ENCODE assay signal across 13 cellular contexts in genomic region chr3:181699171-181699903, GRCh38. TPM values are rescaled to one million over a fixed set of nuclear protein-coding genes. Genes with fewer than 3 reads are reported as not detected.
DNase-seq lines count a peak whose midpoint lies in the region; ATAC-seq and TF ChIP-seq lines count a peak whose summit lies in the region.
"Had no signal": no experiment of that assay in that cellular context is flagged by ENCODE, and none has a peak within 500 bp of the region (broad histone marks: within the 10 kb centered on the region; RNA-seq: fewer than 3 reads in every experiment).

No MANE protein-coding gene starts in this region.

- H3K9me3 Mint-ChIP-seq in glutamatergic neuron (ENCODE audit: unreplicated experiment), result peaks cover 4% of the 10 kb centered on the region
- H3K9me3 Mint-ChIP-seq in stimulated activated effector memory CD8-positive, alpha-beta T cell treated with anti-CD3 and anti-CD28 coated beads, Interleukin-12 subunit alpha, Interleukin-12 subunit beta, amount 100 ng/mL, for 72 hours, result peaks cover 3% of the 10 kb centered on the region

- H3K27me3 ChIP-seq in Loucy (ENCODE audit: insufficient read depth, low read length, poor library complexity, severe bottlenecking), result no peaks in the 10 kb centered on the region

- peak overlapping the region; percentile 96 for H3K4me2 ChIP-seq in Loucy (ENCODE audit: low read depth, low read length, poor library complexity, severe bottlenecking)

- H3K4me1 Mint-ChIP-seq in glutamatergic neuron (ENCODE audit: low read depth, unreplicated experiment), result peaks cover 51% of the 10 kb centered on the region
- H3K4me1 Mint-ChIP-seq in stimulated activated effector memory CD8-positive, alpha-beta T cell treated with anti-CD3 and anti-CD28 coated beads, Interleukin-12 subunit alpha, Interleukin-12 subunit beta, amount 100 ng/mL, for 72 hours, result peaks cover 30% of the 10 kb centered on the region

- H3K4me1 ChIP-seq in Loucy (ENCODE audit: insufficient read depth, low read length, poor library complexity, severe bottlenecking), result peaks cover 17% of the 10 kb centered on the region
- H3K4me1 ChIP-seq: parathyroid adenoma had no signal

- H3K9me2 ChIP-seq in Loucy (replicated peaks; ENCODE audit: low read depth, low read length), result no peaks in the 10 kb centered on the region

- H3K36me3 ChIP-seq in Loucy (ENCODE audit: insufficient read depth, low read length), result no peaks in the 10 kb centered on the region

- no peaks in the 10 kb centered on the region for H3F3A ChIP-seq in Loucy (ENCODE audit: low read depth)

- H4K20me1 ChIP-seq in Loucy (ENCODE audit: insufficient read depth, low read length, poor library complexity, severe bottlenecking), result no peaks in the 10 kb centered on the region

- in situ Hi-C loops in SK-MEL-5 (cut with HindIII; ENCODE audit: low pct_unique_long_range_greater_than_20kb, low sequenced_read_pairs), result no loop called here

- DNase-seq in SK-MEL-5 (ENCODE audit: low read depth, low spot score) (peak; percentile 43), glutamatergic neuron (no peak), SW 1271 (lab: John Stamatoyannopoulos, UW) (no peak), cerebellar nuclear complex (lab: John Stamatoyannopoulos, UW) (no peak)
- DNase-seq in stimulated activated effector memory CD8-positive, alpha-beta T cell treated with anti-CD3 and anti-CD28 coated beads, Interleukin-12 subunit alpha, Interleukin-12 subunit beta, amount 100 ng/mL, for 72 hours (ENCODE audit: low spot score in 2 of 2), result no peak
- no peak for DNase-seq in activated CD4-positive, alpha-beta T cell treated with anti-CD3 and anti-CD28 coated beads for 1 hour
- DNase-seq: NCI-H2171; RPMI8226; stimulated activated naive CD4-positive, alpha-beta T cell treated with Interleukin-2 at 50 U/mL for 16 hours had no signal

- H3K4me3 ChIP-seq in Loucy (ENCODE audit: low read length, poor library complexity, severe bottlenecking), result peak overlapping the region; percentile 79

- peak overlapping the region; percentile 85 for H3K27ac Mint-ChIP-seq in glutamatergic neuron (ENCODE audit: unreplicated experiment)
- no peak overlapping the region for H3K27ac Mint-ChIP-seq in stimulated activated effector memory CD8-positive, alpha-beta T cell treated with anti-CD3 and anti-CD28 coated beads, Interleukin-12 subunit alpha, Interleukin-12 subunit beta, amount 100 ng/mL, for 72 hours

- H3K4me3 Mint-ChIP-seq in glutamatergic neuron (ENCODE audit: unreplicated experiment), result peak overlapping the region; percentile 81
- H3K4me3 Mint-ChIP-seq in stimulated activated effector memory CD8-positive, alpha-beta T cell treated with anti-CD3 and anti-CD28 coated beads, Interleukin-12 subunit alpha, Interleukin-12 subunit beta, amount 100 ng/mL, for 72 hours, result peak overlapping the region; percentile 8

- H3K9me3 ChIP-seq in Loucy (ENCODE audit: insufficient read depth, low read depth, low read length), result no peaks in the 10 kb centered on the region

- no peaks in the 10 kb centered on the region for H3K79me2 ChIP-seq in Loucy (ENCODE audit: insufficient read depth, low read length)
- H3K79me2 ChIP-seq: parathyroid adenoma had no signal

- no peaks in the 10 kb centered on the region for H3K36me3 Mint-ChIP-seq in glutamatergic neuron (ENCODE audit: unreplicated experiment)
- H3K36me3 Mint-ChIP-seq in stimulated activated effector memory CD8-positive, alpha-beta T cell treated with anti-CD3 and anti-CD28 coated beads, Interleukin-12 subunit alpha, Interleukin-12 subunit beta, amount 100 ng/mL, for 72 hours, result no peaks in the 10 kb centered on the region

- no peak for ATAC-seq in stimulated activated effector memory CD8-positive, alpha-beta T cell treated with anti-CD3 and anti-CD28 coated beads, Interleukin-12 subunit alpha, Interleukin-12 subunit beta, amount 100 ng/mL, for 72 hours
- ATAC-seq in activated CD4-positive, CD25-positive, alpha-beta regulatory T cell treated with anti-CD3 and anti-CD28 coated beads, Interleukin-2, amount 50 U/mL, for 24 hours, result no peak
- ATAC-seq: left lobe of liver had no signal

- peaks cover 6% of the 10 kb centered on the region for H3K27me3 Mint-ChIP-seq in glutamatergic neuron (ENCODE audit: unreplicated experiment)

- no peak for TF ChIP-seq CTCF in Loucy (conservative IDR thresholded peaks at IDR 0.05; ENCODE audit: low read length)
- no peak for TF ChIP-seq CTCF in glutamatergic neuron (IDR thresholded peaks at IDR 0.05; ENCODE audit: partially characterized antibody, unreplicated experiment)

- H3K9ac ChIP-seq in Loucy (ENCODE audit: low read depth, low read length, poor library complexity, severe bottlenecking), result peak overlapping the region; percentile 66
- H3K9ac ChIP-seq: parathyroid adenoma had no signal

- H2AFZ ChIP-seq in Loucy (ENCODE audit: low read length), result peak overlapping the region; percentile 100
- H2AFZ ChIP-seq: parathyroid adenoma had no signal

RNA-seq across cellular contexts. Expression of gene SOX2, which starts 12.4 kb away (rescaled TPM):
- 0.45 and 1.2 TPM in 2 replicates for total RNA-seq in SK-MEL-5 (2014; rRNA removed; shearing (Covaris generic))
- 1.00 and 1.7 TPM in 2 replicates for polyA plus RNA-seq in SK-MEL-5 (2015; cell fraction: cytosol; rRNA removed)
- polyA plus RNA-seq in SK-MEL-5 (2015; cell fraction: nucleus; rRNA removed), result 0.49 and 1.2 TPM in 2 replicates
- total RNA-seq in glutamatergic neuron (ENCODE audit: unreplicated experiment), result 23.5 TPM

Comparison
In these comparisons a context has a peak if more than half of its experiments do, and no peak if none do; other contexts are left out.
1. RNA of gene SOX2, which starts 12.4 kb away (total RNA-seq): 23.5 TPM in glutamatergic neuron (single experiment); 0.45 to 1.2 TPM in SK-MEL-5; every median in the first group is over 10 times any median in the second.